9 cellular contexts compared by ENCODE assay signal in the genomic region with DNA sequence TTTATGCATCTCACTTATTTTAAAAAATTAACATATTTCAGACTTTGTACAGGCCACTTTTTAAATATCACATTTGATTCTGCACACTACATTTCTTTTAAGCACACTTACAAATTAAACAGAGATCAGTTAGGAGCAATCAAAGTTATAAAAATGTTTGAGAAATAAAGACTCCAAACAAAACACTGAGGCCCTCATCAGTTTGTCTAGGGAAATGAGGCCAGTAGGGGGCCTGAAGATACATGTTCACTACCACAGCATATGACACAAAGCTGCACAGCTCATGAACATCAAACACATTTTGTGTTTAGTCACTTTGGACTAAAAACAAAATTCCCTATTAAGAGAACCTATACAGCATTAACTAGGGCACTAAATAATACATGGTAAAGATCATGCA.
DNase-seq lines count a peak whose midpoint lies in the region; ATAC-seq and TF ChIP-seq lines count a peak whose summit lies in the region.
"Had no signal": no experiment of that assay in that cellular context is flagged by ENCODE, and none has a peak within 500 bp of the region (broad histone marks: within the 10 kb centered on the region; RNA-seq: fewer than 3 reads in every experiment).

No MANE protein-coding gene starts in this region.

- TF ChIP-seq CTCF in 22Rv1 (IDR thresholded peaks at IDR 0.05) (peak; percentile 49), GM12872 (IDR thresholded peaks at IDR 0.05; ENCODE audit: insufficient read depth, low read depth, low read length) (peak; percentile 37), Panc1 (IDR thresholded peaks at IDR 0.05) (peak; percentile 43; the same call in 1 of the 2 replicates)

- intact Hi-C loops in Panc1 (cut with micrococcal nuclease; ENCODE audit: unreplicated experiment) = loop anchor here (10.0 kb wide), 1 partner anchor 193 kb away; no protein-coding TSS in a partner anchor

- no peaks in the 10 kb centered on the region for H3K36me3 ChIP-seq in Panc1 (ENCODE audit: control insufficient read depth, insufficient read depth, low read length)

- H3K27me3 ChIP-seq in Panc1 (ENCODE audit: control insufficient read depth, insufficient read depth, low read length) = no peaks in the 10 kb centered on the region

- no peaks in the 10 kb centered on the region for H3K9me3 ChIP-seq in Panc1 (ENCODE audit: control insufficient read depth, insufficient read depth, low read depth, low read length)

- no peak for ATAC-seq in Panc1
- ATAC-seq in GM21360 (IDR thresholded peaks at IDR 0.05; ENCODE audit: unreplicated experiment) = no peak

- H3K4me3 ChIP-seq in Panc1 (ENCODE audit: low read depth in 2 of 2, low read length in 2 of 2) = no peak overlapping the region
- H3K4me3 ChIP-seq: skin epidermis had no signal

- H3K4me1 ChIP-seq in Panc1 (ENCODE audit: control insufficient read depth, insufficient read depth, low read length) = no peaks in the 10 kb centered on the region

- in situ Hi-C loops in Panc1 (cut with HindIII; ENCODE audit: low pct_unique_long_range_greater_than_20kb, low sequenced_read_pairs) = no loop called here

- BruUV-seq in Panc1 (replicated peaks; lab: Mats Ljungman, UMichigan) = no TSS peak

- H3K27ac ChIP-seq in 22Rv1 = no peak overlapping the region
- no peak overlapping the region for H3K27ac ChIP-seq in Panc1 (ENCODE audit: low read length)
- H3K27ac ChIP-seq: skin epidermis had no signal

- POLR2A ChIA-PET in Panc1 (lab: Charles Lee) = no interaction called here

- CTCF ChIA-PET in Panc1 (lab: Charles Lee) = interaction anchor here (0.6 kb wide), 1 partner anchor 40 kb away, joined by 9 read pairs; no protein-coding TSS in a partner anchor

- no peak for DNase-seq in Panc1 (ENCODE audit: low read depth, low spot score)
- DNase-seq in glomerular visceral epithelial cell (ENCODE audit: extremely low spot score) = peak; percentile 32
- DNase-seq in NCI-H2196 (lab: John Stamatoyannopoulos, UW; ENCODE audit: unreplicated experiment) = no peak
- no peak for DNase-seq in activated CD8-positive, alpha-beta memory T cell treated with anti-CD3 and anti-CD28 coated beads, Interleukin-2, amount 50 U/mL, for 4 hours
- DNase-seq in NCI-H2196 treated with DMSO at 0.1 percent for 48 hours (lab: John Stamatoyannopoulos, UW; ENCODE audit: unreplicated experiment) = no peak
